Comparison of ENCODE assay signal across 7 cellular contexts in the genomic region with DNA sequence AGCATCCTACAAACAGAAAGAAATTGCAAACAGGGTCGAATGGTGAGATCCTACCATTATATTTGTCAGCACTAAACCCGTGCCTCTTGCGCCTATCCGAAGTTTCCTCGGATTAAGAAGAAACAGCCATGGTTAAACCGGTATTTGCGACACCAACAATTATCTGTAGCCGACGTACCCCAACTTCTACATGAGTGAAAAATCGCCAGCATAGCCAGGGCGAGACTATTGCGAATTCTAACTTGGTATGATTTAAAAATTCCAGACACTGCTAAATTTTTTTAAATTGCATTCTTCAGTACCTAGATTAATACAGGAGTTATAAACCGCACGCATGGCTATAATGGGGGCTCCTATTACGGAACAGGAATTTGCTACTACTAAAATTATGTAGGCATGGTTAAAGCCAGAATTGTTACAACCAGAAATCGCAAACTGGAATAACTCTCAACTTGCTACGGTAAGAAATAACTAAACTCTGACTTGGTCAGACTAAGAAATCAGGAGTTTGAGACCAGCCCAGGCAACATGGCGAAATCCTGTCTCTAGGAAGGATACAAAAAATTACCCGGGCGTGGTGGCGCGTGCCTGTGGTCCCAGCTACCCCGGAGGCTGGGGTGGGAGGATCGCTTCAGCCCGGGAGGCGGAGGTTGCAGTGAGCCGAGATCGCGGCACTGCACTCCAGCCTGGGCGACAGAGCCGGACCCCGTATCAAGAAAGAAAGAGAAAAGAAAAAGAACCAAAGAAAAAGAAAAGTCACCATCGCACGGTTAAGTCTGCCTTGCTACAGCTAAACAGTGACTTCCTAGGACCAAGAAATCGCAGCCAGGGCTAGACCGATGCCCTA. TPM values are rescaled to one million over a fixed set of nuclear protein-coding genes. Genes with fewer than 3 reads are reported as not detected.
DNase-seq lines count a peak whose midpoint lies in the region; ATAC-seq and TF ChIP-seq lines count a peak whose summit lies in the region.

No MANE protein-coding gene starts in this region.

- H3K4me1 Mint-ChIP-seq in type B pancreatic cell (ENCODE audit: unreplicated experiment): peaks cover 16% of the 10 kb centered on the region

- intact Hi-C loops in PC-3 (cut with micrococcal nuclease): loop anchor here (1.0 to 2.0 kb wide), 3 partner anchors 39 to 115 kb away; no protein-coding TSS in a partner anchor

- H3K4me2 ChIP-seq in PC-3 (ENCODE audit: low read length): peak overlapping the region; percentile 93

- peak overlapping the region; percentile 87 for H3K4me3 ChIP-seq in PC-3 (ENCODE audit: low read length)
- peak overlapping the region; percentile 70 to 91 for H3K4me3 ChIP-seq in gastroesophageal sphincter

- BruUV-seq in PC-3 (replicated peaks; lab: Mats Ljungman, UMichigan): TSS peak; percentile 29

- peak overlapping the region; percentile 97 for H3K9ac ChIP-seq in PC-3 (ENCODE audit: low read length)

- peaks cover 94% of the 10 kb centered on the region for H3K79me2 ChIP-seq in PC-3 (ENCODE audit: low read length)

- POLR2A ChIA-PET in PC-3 (lab: Charles Lee; ENCODE audit: unreplicated experiment): interaction anchor here (0.6 to 1.4 kb wide), 4 partner anchors 24 to 207 kb away, joined by 5 to 12 read pairs (median 7); no protein-coding TSS in a partner anchor

- H3K27ac ChIP-seq in PC-3 (ENCODE audit: low read length) (peak overlapping the region; percentile 93), gastroesophageal sphincter (peak overlapping the region; percentile 94 to 99 (median 96))

- H3K27me3 Mint-ChIP-seq in type B pancreatic cell: no peaks in the 10 kb centered on the region

- peaks cover under 1% of the 10 kb centered on the region; the same call in 1 of the 2 replicates for H3K36me3 ChIP-seq in PC-3 (ENCODE audit: low read depth, low read length)
- H3K36me3 ChIP-seq in gastroesophageal sphincter: peaks cover 0 to 8% of the 10 kb centered on the region in 2 donors

- peak; percentile 5 for ATAC-seq in GM18505 (IDR thresholded peaks at IDR 0.05; ENCODE audit: unreplicated experiment)
- ATAC-seq in HG03064 (IDR thresholded peaks at IDR 0.05; ENCODE audit: low read depth, unreplicated experiment): peak; percentile 9
- no peak for ATAC-seq in PC-3
- no peak for ATAC-seq in gastroesophageal sphincter

- H3K27me3 ChIP-seq in PC-3 (ENCODE audit: low read length): no peaks in the 10 kb centered on the region
- H3K27me3 ChIP-seq in gastroesophageal sphincter: no peaks in the 10 kb centered on the region

- TF ChIP-seq CTCF in PC-3 (conservative IDR thresholded peaks at IDR 0.05; ENCODE audit: low read depth, low read length) (no peak), gastroesophageal sphincter (IDR thresholded peaks at IDR 0.05) (peak in 1 of 4 experiments; percentile 7), type B pancreatic cell (conservative IDR thresholded peaks at IDR 0.05) (no peak)

- peak overlapping the region; percentile 99 for H3K4me3 Mint-ChIP-seq in type B pancreatic cell

- no peak for TF ChIP-seq EP300 in gastroesophageal sphincter (IDR thresholded peaks at IDR 0.05)

- CTCF ChIA-PET in PC-3 (lab: Charles Lee): interaction anchor here (0.7 to 2.4 kb wide), 7 partner anchors 20 to 347 kb away, joined by 3 to 20 read pairs (median 3); a partner anchor contains a TSS

- peaks cover 7% of the 10 kb centered on the region for H3F3A ChIP-seq in PC-3 (ENCODE audit: low read length, unreplicated experiment)

- DNase-seq in PC-3 (peak; percentile 54), activated gamma-delta T cell (lab: John Stamatoyannopoulos, UW) (peak; percentile 14), nucleus accumbens (lab: John Stamatoyannopoulos, UW) (peak in 35 of 56 donors; percentile 11 to 78 (median 56)), type B pancreatic cell (ENCODE audit: extremely low spot score, unreplicated experiment) (no peak)

- TF ChIP-seq POLR2A in GM18505 (IDR thresholded peaks at IDR 0.05; ENCODE audit: borderline replicate concordance, extremely low read depth, insufficient read depth, insufficient read length) (no peak), gastroesophageal sphincter (IDR thresholded peaks at IDR 0.05) (no peak)

- H3K9me3 ChIP-seq in PC-3 (ENCODE audit: low read length) (no peaks in the 10 kb centered on the region), gastroesophageal sphincter (no peaks in the 10 kb centered on the region)

- H3K4me1 ChIP-seq in PC-3 (ENCODE audit: insufficient read depth, low read length) (peaks cover 53% of the 10 kb centered on the region), gastroesophageal sphincter (peaks cover 0 to 47% (median 14%) of the 10 kb centered on the region in 3 donors)

- no peaks in the 10 kb centered on the region for H3K9me2 ChIP-seq in PC-3 (replicated peaks; ENCODE audit: low read length)

- 1 to 2% methylated on average over 34 to 35 of the region's 36 CpGs for WGBS in gastroesophageal sphincter (ENCODE audit: low coverage in 1 of 2), 2 donors

- peak overlapping the region; percentile 97 for H3K27ac Mint-ChIP-seq in type B pancreatic cell

- H3K9me3 Mint-ChIP-seq in type B pancreatic cell: no peaks in the 10 kb centered on the region

- H4K20me1 ChIP-seq in PC-3 (ENCODE audit: low read length): no peaks in the 10 kb centered on the region

- H2AFZ ChIP-seq in PC-3 (ENCODE audit: low read length): peak overlapping the region; percentile 92

- H3K36me3 Mint-ChIP-seq in type B pancreatic cell: peaks cover 7% of the 10 kb centered on the region

RNA-seq across cellular contexts. Expression of a gene that starts 25.5 kb away (rescaled TPM):
- 4.8 and 8.9 TPM in 2 replicates for total RNA-seq in PC-3 (2014; rRNA removed)
- 1 to 10 TPM; 1.2 to 5.1 (median 2.1) TPM for total RNA-seq in gastroesophageal sphincter
- 0.34 and 0.74 TPM in 2 replicates for total RNA-seq in type B pancreatic cell (ENCODE audit: low replicate concordance)

RNA-seq across cellular contexts. Expression of a gene that starts 55.1 kb away (rescaled TPM):
- 37.3 and 41.5 TPM in 2 replicates for total RNA-seq in PC-3 (2014; rRNA removed)
- total RNA-seq in gastroesophageal sphincter: 10 to 100 TPM; 15.4 to 36.7 (median 24.7) TPM
- 32.6 and 42.7 TPM in 2 replicates for total RNA-seq in type B pancreatic cell (ENCODE audit: low replicate concordance)

Comparison
In these comparisons a context has a peak if more than half of its experiments do, and no peak if none do; other contexts are left out.
1. ATAC-seq: peak in GM18505 (single experiment) and HG03064 (single experiment); none in PC-3 (single experiment) and gastroesophageal sphincter (single experiment).